In genomic region chr9:95574866-95575553, GRCh38 we compare ENCODE assay signal across 15 cellular contexts. TPM values are rescaled to one million over a fixed set of nuclear protein-coding genes. Genes with fewer than 3 reads are reported as not detected.
A peak's percentile ranks its signal among the peaks of the same experiment; 100 is the strongest.
DNase-seq lines count a peak whose midpoint lies in the region; ATAC-seq and TF ChIP-seq lines count a peak whose summit lies in the region.
"Had no signal": no experiment of that assay in that cellular context is flagged by ENCODE, and none has a peak within 500 bp of the region (broad histone marks: within the 10 kb centered on the region; RNA-seq: fewer than 3 reads in every experiment).

No MANE protein-coding gene starts in this region.

- no peak overlapping the region for H2BK5ac ChIP-seq in mesendoderm (ENCODE audit: low read length)

- TF ChIP-seq RAD21 in HCT116 (IDR thresholded peaks at IDR 0.05; ENCODE audit: low read depth) = no peak

- H3K27me3 ChIP-seq in HCT116 (ENCODE audit: insufficient read depth, low read length) (no peaks in the 10 kb centered on the region), WERI-Rb-1 (ENCODE audit: insufficient read depth, low read depth, severe bottlenecking) (no peaks in the 10 kb centered on the region), mesendoderm (ENCODE audit: insufficient read depth, low read length, poor library complexity) (no peaks in the 10 kb centered on the region), smooth muscle cell (ENCODE audit: low read depth) (no peaks in the 10 kb centered on the region), left ventricle myocardium inferior (ENCODE audit: low read depth) (peaks cover 66% of the 10 kb centered on the region)

- RAD21 ChIA-PET in HCT116 (lab: Charles Lee; ENCODE audit: low non-redundant PET in 1 of 2, low total read pairs in 2 of 2, uncharacterized antibody in 2 of 2, unreplicated experiment in 2 of 2) = no interaction called here

- H3K27ac ChIP-seq in HCT116 (ENCODE audit: low read depth, low read length) (no peak overlapping the region), WERI-Rb-1 (no peak overlapping the region), mesendoderm (ENCODE audit: low read depth, low read length) (no peak overlapping the region), smooth muscle cell (ENCODE audit: low read depth) (no peak overlapping the region), coronary artery (no peak overlapping the region), left ventricle myocardium inferior (replicated peaks) (no peak overlapping the region)
- H3K27ac ChIP-seq: HL-60 had no signal

- no CpG with 5 or more reads among the region's 14 CpGs for WGBS in mesendoderm (ENCODE audit: extremely low coverage, insufficient coverage, low lambda C conversion rate)
- WGBS in smooth muscle cell (ENCODE audit: low lambda C conversion rate) = 74% methylated on average over 14 of the region's 14 CpGs

- no peaks in the 10 kb centered on the region for H3K36me3 ChIP-seq in HCT116 (ENCODE audit: control insufficient read depth in 1 of 2, insufficient read depth in 2 of 2, low read length in 2 of 2)
- H3K36me3 ChIP-seq in WERI-Rb-1 = no peaks in the 10 kb centered on the region
- H3K36me3 ChIP-seq in mesendoderm (ENCODE audit: control insufficient read depth, insufficient read depth, low read length) = no peaks in the 10 kb centered on the region
- H3K36me3 ChIP-seq in smooth muscle cell (ENCODE audit: low read depth) = no peaks in the 10 kb centered on the region
- no peaks in the 10 kb centered on the region for H3K36me3 ChIP-seq in left ventricle myocardium inferior

- no peak for TF ChIP-seq POLR2A in HCT116 (IDR thresholded peaks at IDR 0.05; ENCODE audit: borderline replicate concordance, extremely low read depth, insufficient read depth, insufficient read length)

- H3K4me1 ChIP-seq in HCT116 (ENCODE audit: control insufficient read depth in 1 of 2, insufficient read depth in 2 of 2, low read length in 2 of 2) (peaks cover 0 to 2% of the 10 kb centered on the region in 2 experiments; a peak in 1 of 4 replicates), mesendoderm (ENCODE audit: control insufficient read depth, low read depth, low read length) (peaks cover 7% of the 10 kb centered on the region), smooth muscle cell (ENCODE audit: low read depth) (peaks cover 5% of the 10 kb centered on the region), left ventricle myocardium inferior (peaks cover 3% of the 10 kb centered on the region)

- H4K20me1 ChIP-seq in HCT116 (ENCODE audit: insufficient read depth) (no peaks in the 10 kb centered on the region), smooth muscle cell (ENCODE audit: low read depth) (no peaks in the 10 kb centered on the region)

- H2BK15ac ChIP-seq in mesendoderm (replicated peaks; ENCODE audit: low read depth) = no peak overlapping the region

- no peaks in the 10 kb centered on the region for H3K79me1 ChIP-seq in mesendoderm (ENCODE audit: low read length)

- no peak overlapping the region for H4K8ac ChIP-seq in mesendoderm (ENCODE audit: low read depth, low read length)

- ATAC-seq in HCT116 = no peak
- no peak for ATAC-seq in omental fat pad (ENCODE audit: low FRiP score)
- ATAC-seq: GM23338, Right ventricle myocardium inferior had no signal

- no peak overlapping the region for H3K23ac ChIP-seq in mesendoderm (ENCODE audit: low read length)

- H3K4me3 ChIP-seq in HCT116 (replicated peaks in 1 of 2; ENCODE audit: low read depth in 1 of 2, low read length in 2 of 2) (no peak overlapping the region), WERI-Rb-1 (ENCODE audit: low read depth, low read length) (peak overlapping the region; percentile 2), mesendoderm (ENCODE audit: low read length) (no peak overlapping the region), smooth muscle cell (no peak overlapping the region), coronary artery (no peak overlapping the region), left ventricle myocardium inferior (no peak overlapping the region)
- H3K4me3 ChIP-seq: GM23338 had no signal

- H3K4me2 ChIP-seq in HCT116 (ENCODE audit: low read length) = peak overlapping the region; percentile 25; the same call in 1 of the 2 replicates
- no peak overlapping the region for H3K4me2 ChIP-seq in mesendoderm (ENCODE audit: low read length)
- H3K4me2 ChIP-seq in smooth muscle cell = no peak overlapping the region
- H3K4me2 ChIP-seq: GM23338 had no signal

- no peak overlapping the region for H3K18ac ChIP-seq in mesendoderm (ENCODE audit: low read length)

- H3K9me3 ChIP-seq in HCT116 (ENCODE audit: control insufficient read depth in 1 of 2, insufficient read depth in 1 of 2, low read depth in 1 of 2, low read length in 2 of 2) (no peaks in the 10 kb centered on the region), WERI-Rb-1 (ENCODE audit: severe bottlenecking) (no peaks in the 10 kb centered on the region), smooth muscle cell (replicated peaks; ENCODE audit: low read depth) (no peaks in the 10 kb centered on the region), left ventricle myocardium inferior (replicated peaks) (no peaks in the 10 kb centered on the region)

- H4K5ac ChIP-seq in mesendoderm (ENCODE audit: low read length) = no peak overlapping the region

- POLR2A ChIA-PET in HCT116 (lab: Charles Lee) = no interaction called here

- TF ChIP-seq CTCF in HCT116 (IDR thresholded peaks at IDR 0.05 in 2 of 3, conservative IDR thresholded peaks at IDR 0.05 in 1 of 3; ENCODE audit: borderline replicate concordance in 1 of 3, insufficient read depth in 1 of 3, low read depth in 2 of 3, low read length in 2 of 3) (no peak), WERI-Rb-1 (IDR thresholded peaks at IDR 0.05; ENCODE audit: low read depth, low read length) (no peak), smooth muscle cell (IDR thresholded peaks at IDR 0.05; ENCODE audit: borderline replicate concordance, insufficient read depth, poor library complexity, severe bottlenecking) (no peak), coronary artery (IDR thresholded peaks at IDR 0.05) (no peak), left ventricle myocardium inferior (IDR thresholded peaks at IDR 0.05; ENCODE audit: borderline replicate concordance) (no peak), omental fat pad (IDR thresholded peaks at IDR 0.05) (no peak)

- no peaks in the 10 kb centered on the region for H3K79me2 ChIP-seq in HCT116 (ENCODE audit: insufficient read depth, low read length)
- no peaks in the 10 kb centered on the region for H3K79me2 ChIP-seq in mesendoderm (ENCODE audit: control insufficient read depth, insufficient read depth, low read length)
- no peaks in the 10 kb centered on the region for H3K79me2 ChIP-seq in smooth muscle cell (ENCODE audit: low read depth)

- no peaks in the 10 kb centered on the region for H3K9me2 ChIP-seq in HCT116 (ENCODE audit: insufficient read depth)

- no peak overlapping the region for H3K4ac ChIP-seq in mesendoderm (ENCODE audit: low read depth, low read length)

- no peak overlapping the region for H2BK120ac ChIP-seq in mesendoderm (ENCODE audit: low read depth, low read length)

- peak overlapping the region; percentile 50 for H3K56ac ChIP-seq in mesendoderm (ENCODE audit: low read length)

- H2AFZ ChIP-seq in HCT116 (ENCODE audit: low read depth, low read length, poor library complexity, severe bottlenecking) (no peak overlapping the region), smooth muscle cell (ENCODE audit: low read depth) (peak overlapping the region; percentile 63)
- H2AFZ ChIP-seq: GM23338 had no signal

- CTCF ChIA-PET in HCT116 (lab: Charles Lee) = no interaction called here

- BruUV-seq in HCT116 (replicated peaks; lab: Mats Ljungman, UMichigan) = no TSS peak

- H3F3A ChIP-seq in smooth muscle cell (ENCODE audit: low read depth) = no peaks in the 10 kb centered on the region

- no peak for DNase-seq in HCT116 (ENCODE audit: low read depth, low spot score)
- DNase-seq in WERI-Rb-1 = no peak
- no peak for DNase-seq in mesendoderm
- DNase-seq in smooth muscle cell (lab: John Stamatoyannopoulos, UW; ENCODE audit: unreplicated experiment) = no peak
- no peak for DNase-seq in coronary artery (ENCODE audit: low spot score)
- no peak for DNase-seq in left ventricle myocardium inferior
- no peak for DNase-seq in omental fat pad (ENCODE audit: low spot score)
- DNase-seq: IMR-90; NCI-H1105; NCI-H2081; NCI-H446; NK-92 treated with Interleukin-12 subunit alpha and Interleukin-12 subunit beta, amount 100 ng/mL, for 24 hours had no signal

- no peak overlapping the region for H3K9ac ChIP-seq in HCT116 (ENCODE audit: low read length)
- H3K9ac ChIP-seq in mesendoderm (ENCODE audit: low read length) = no peak overlapping the region
- no peak overlapping the region for H3K9ac ChIP-seq in smooth muscle cell (ENCODE audit: low read depth)

- intact Hi-C loops in HCT116 (cut with micrococcal nuclease) = no loop called here
- intact Hi-C loops in left ventricle myocardium inferior (cut with micrococcal nuclease) = no loop called here

- no peak overlapping the region for H2AK5ac ChIP-seq in mesendoderm (ENCODE audit: low read length)

TF ChIP-seq in HCT116, 20 proteins besides CTCF, POLR2A, EP300 and RAD21:
- TF ChIP-seq CBX3 (IDR thresholded peaks at IDR 0.05; ENCODE audit: low read depth) = no peak

RNA-seq across cellular contexts. Expression of gene PTCH1, which starts 58.2 kb away (rescaled TPM):
- 15.2 TPM for total RNA-seq in HCT116 (2021; ENCODE audit: unreplicated experiment)
- polyA plus RNA-seq in HCT116 (2012) = 6.2 and 8.0 TPM in 2 replicates
- 11.7 TPM for polyA plus RNA-seq in mesendoderm (2013, experiment 1 of 2)
- 11.3 TPM for polyA plus RNA-seq in mesendoderm (2013, experiment 2 of 2)
- 6.3 and 20.6 TPM in 2 replicates for total RNA-seq in smooth muscle cell
- 3.7 and 5.8 TPM in 2 replicates for polyA plus RNA-seq in smooth muscle cell
- 6.6 TPM for total RNA-seq in left ventricle myocardium inferior
- total RNA-seq in omental fat pad = 10 to 100 TPM in 1 of 4 donors, 1 to 10 TPM in 3; 3.1 to 14.2 (median 7.9) TPM
